ENCODE assay signal across 8 cellular contexts in the genomic region with DNA sequence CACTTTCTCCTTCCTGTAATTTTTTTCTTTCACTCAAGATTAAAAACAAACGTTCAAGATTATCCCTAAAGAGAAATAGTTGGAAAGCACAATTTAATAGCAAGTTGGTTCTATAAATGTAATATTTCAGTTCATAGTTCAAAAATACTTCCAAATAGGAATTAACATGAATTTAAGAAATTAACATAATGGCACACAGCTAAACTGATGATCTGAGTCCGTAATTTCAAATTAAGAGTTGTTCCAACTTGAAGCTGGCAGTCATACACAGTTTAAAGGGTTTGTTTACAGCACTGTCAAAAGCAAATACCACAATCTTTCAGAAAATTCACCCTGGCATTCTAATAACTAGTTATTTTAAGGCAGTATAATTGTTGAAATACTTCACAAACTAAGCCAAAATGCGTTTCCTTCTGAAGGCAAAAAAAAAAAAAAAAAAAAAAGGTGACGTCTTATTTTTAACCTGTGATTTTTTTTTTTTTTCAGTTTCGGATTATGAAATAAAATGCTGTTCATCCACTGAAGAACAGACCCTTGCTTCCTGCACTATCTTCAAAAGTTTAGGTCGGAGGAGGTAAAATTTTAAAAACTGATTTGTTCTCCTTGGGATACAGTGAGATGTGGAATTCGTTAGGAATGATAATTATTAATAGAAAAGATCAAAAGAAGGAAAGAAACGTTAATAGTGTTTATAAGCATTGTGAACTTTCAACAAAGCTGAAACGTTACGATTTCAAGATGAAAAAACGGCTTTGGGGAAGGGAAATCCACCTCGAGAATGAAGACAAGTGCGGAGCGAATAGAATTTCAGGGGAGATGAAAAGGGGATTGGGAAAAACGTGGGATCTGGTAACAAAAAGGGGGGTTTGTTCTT. TPM values are rescaled to one million over a fixed set of nuclear protein-coding genes. Genes with fewer than 3 reads are reported as not detected.
DNase-seq lines count a peak whose midpoint lies in the region; ATAC-seq, FAIRE-seq and TF ChIP-seq lines count a peak whose summit lies in the region.

No MANE protein-coding gene starts in this region.

- DNase-seq in right atrium auricular region (ENCODE audit: low spot score), result no peak
- DNase-seq in left cardiac atrium, result no peak
- DNase-seq in kidney, result no peak
- no peak for DNase-seq in suprapubic skin (ENCODE audit: low spot score in 2 of 2)
- DNase-seq in NCI-H82 (lab: John Stamatoyannopoulos, UW), result no peak

- H3K4me1 ChIP-seq in right atrium auricular region, result peaks cover 0 to 44% of the 10 kb centered on the region in 2 donors
- peaks cover 5 to 14% of the 10 kb centered on the region in 2 donors for H3K4me1 ChIP-seq in kidney (ENCODE audit: control insufficient read depth in 1 of 2, insufficient read depth in 1 of 2, low read depth in 1 of 2, low read length in 2 of 2)
- peaks cover 42% of the 10 kb centered on the region for H3K4me1 ChIP-seq in suprapubic skin

- H3K27me3 ChIP-seq in right atrium auricular region (no peaks in the 10 kb centered on the region), suprapubic skin (no peaks in the 10 kb centered on the region)

- TF ChIP-seq POLR2A in suprapubic skin (IDR thresholded peaks at IDR 0.05), result no peak

- H3K9ac ChIP-seq in kidney (ENCODE audit: low read length in 2 of 2), result peak overlapping the region; percentile 87

- peak overlapping the region; percentile 86 to 89 for H3K4me3 ChIP-seq in right atrium auricular region
- peak overlapping the region; percentile 76 to 94 for H3K4me3 ChIP-seq in kidney (ENCODE audit: low read length in 2 of 2)
- H3K4me3 ChIP-seq in suprapubic skin, result peak overlapping the region; percentile 98

- intact Hi-C loops in left cardiac atrium (cut with DNase I) (no loop called here), kidney (cut with DNase I) (no loop called here)

- no peak for TF ChIP-seq EP300 in suprapubic skin (IDR thresholded peaks at IDR 0.05)

- FAIRE-seq in kidney (lab: Jason Lieb, UNC), result no peak

- ATAC-seq in left cardiac atrium (no peak), GM19351 (IDR thresholded peaks at IDR 0.05; ENCODE audit: unreplicated experiment) (no peak), GM19035 (IDR thresholded peaks at IDR 0.05; ENCODE audit: unreplicated experiment) (no peak)

- no peaks in the 10 kb centered on the region for H3K9me3 ChIP-seq in right atrium auricular region
- no peaks in the 10 kb centered on the region for H3K9me3 ChIP-seq in kidney (ENCODE audit: control insufficient read depth in 1 of 2, low read length in 2 of 2)
- H3K9me3 ChIP-seq in suprapubic skin, result no peaks in the 10 kb centered on the region

- WGBS in suprapubic skin, result under 1% methylated on average over 15 of the region's 15 CpGs

- H3K36me3 ChIP-seq in right atrium auricular region, result no peaks in the 10 kb centered on the region
- H3K36me3 ChIP-seq in kidney (ENCODE audit: control insufficient read depth in 1 of 2, insufficient read depth in 2 of 2, low read length in 2 of 2), result no peaks in the 10 kb centered on the region
- H3K36me3 ChIP-seq in suprapubic skin, result no peaks in the 10 kb centered on the region

- no peak for TF ChIP-seq CTCF in right atrium auricular region (IDR thresholded peaks at IDR 0.05)
- TF ChIP-seq CTCF in kidney (IDR thresholded peaks at IDR 0.05; ENCODE audit: borderline replicate concordance, extremely low read depth, insufficient read depth), result no peak
- TF ChIP-seq CTCF in suprapubic skin (IDR thresholded peaks at IDR 0.05), result no peak

- peak overlapping the region; percentile 98 to 99 for H3K27ac ChIP-seq in right atrium auricular region
- peak overlapping the region; percentile 94 for H3K27ac ChIP-seq in angular gyrus (ENCODE audit: low read depth, low read length)
- peak overlapping the region; percentile 99 to 100 for H3K27ac ChIP-seq in kidney (ENCODE audit: low read depth in 2 of 2, low read length in 2 of 2)
- peak overlapping the region; percentile 100 for H3K27ac ChIP-seq in suprapubic skin

RNA-seq across cellular contexts. Expression of gene IL6ST, which starts 0.9 kb away (rescaled TPM):
- total RNA-seq in right atrium auricular region (100 to 1,000 TPM; 244 to 263 TPM), left cardiac atrium (100 to 1,000 TPM; 204 to 261 TPM), kidney (378 TPM), suprapubic skin (100 to 1,000 TPM in 1 of 4 donors, 10 to 100 TPM in 3; 47.0 to 110 (median 87.5) TPM)
- polyA plus RNA-seq in kidney (ENCODE audit: insufficient read depth, low read depth, low replicate concordance), result 39.2 TPM
